In genomic region chr1:201918343-201918742, GRCh38 we compare ENCODE assay signal across 1 cellular context.
TF ChIP-seq lines count a peak whose summit lies in the region.

No MANE protein-coding gene starts in this region.

TF ChIP-seq in GM23338, 12 proteins besides CTCF, POLR2A, EP300 and RAD21 (continued from another document):
- no peak for TF ChIP-seq REST (IDR thresholded peaks at IDR 0.05; ENCODE audit: unreplicated experiment)
- TF ChIP-seq ZNF331 (CRISPR knock-in tag; IDR thresholded peaks at IDR 0.05; ENCODE audit: low read depth), result no peak
- no peak for TF ChIP-seq STAT1 (IDR thresholded peaks at IDR 0.05; ENCODE audit: unreplicated experiment)
- TF ChIP-seq EZH2phosphoT487 (IDR thresholded peaks at IDR 0.05; ENCODE audit: unreplicated experiment), result no peak
- TF ChIP-seq ETS1 (IDR thresholded peaks at IDR 0.05), result no peak
- TF ChIP-seq NANOG (IDR thresholded peaks at IDR 0.05; ENCODE audit: borderline replicate concordance), result no peak
- TF ChIP-seq POLR2AphosphoS5 (IDR thresholded peaks at IDR 0.05; ENCODE audit: low read depth), result no peak
- no peak for TF ChIP-seq EZH2 (IDR thresholded peaks at IDR 0.05; ENCODE audit: low read depth, unreplicated experiment)
- no peak for TF ChIP-seq ZNF462 (CRISPR knock-in tag; IDR thresholded peaks at IDR 0.05)
- TF ChIP-seq JUNB (IDR thresholded peaks at IDR 0.05; ENCODE audit: unreplicated experiment), result no peak
TF ChIP-seq in GM23338: peak in this region for 0.
